9 cellular contexts compared by ENCODE assay signal in the genomic region with DNA sequence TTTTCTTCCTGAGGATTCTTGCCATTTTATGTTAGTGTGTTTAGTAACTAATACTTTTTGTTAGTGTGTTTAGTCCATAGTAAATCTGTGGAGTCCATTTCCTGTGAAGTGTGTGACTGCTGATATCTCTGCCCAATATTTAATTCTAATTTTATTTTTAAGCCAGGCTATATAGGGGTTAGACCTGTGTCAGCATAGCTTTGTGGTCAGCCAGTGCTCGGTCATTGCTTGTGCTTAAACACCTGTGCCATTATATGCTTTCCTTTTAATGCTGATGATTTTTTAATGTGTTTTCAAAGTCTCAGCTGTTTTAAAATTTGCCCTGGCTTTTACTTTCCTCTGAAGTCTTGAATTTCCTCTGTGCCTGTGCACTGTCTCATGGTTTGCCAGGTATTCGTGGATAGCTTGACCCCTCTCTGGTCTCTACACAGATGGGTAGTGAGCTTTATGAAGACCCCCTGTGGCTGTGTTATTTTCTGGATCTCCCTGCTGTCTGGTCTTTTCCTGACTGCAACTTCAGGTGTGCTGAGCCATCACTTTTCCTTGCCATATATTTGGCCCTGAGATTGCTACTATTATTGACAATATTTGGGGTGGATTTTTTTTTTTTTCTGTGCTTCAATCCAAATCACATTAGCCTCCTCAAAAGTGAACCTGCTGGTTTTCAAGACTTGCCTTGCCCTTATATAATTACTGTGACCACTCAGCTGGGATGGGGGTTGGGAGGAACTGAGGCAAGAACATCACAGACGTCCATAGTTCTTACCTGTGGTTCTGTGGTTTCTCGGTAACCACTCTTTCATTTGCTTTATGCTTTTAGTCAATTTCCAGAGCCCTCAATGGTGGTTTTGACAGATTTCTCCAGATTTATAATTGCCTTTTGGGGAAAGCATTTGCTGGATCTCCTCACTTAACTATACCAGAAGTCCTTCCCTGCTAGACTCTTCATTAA. TPM values are rescaled to one million over a fixed set of nuclear protein-coding genes. Genes with fewer than 3 reads are reported as not detected.
DNase-seq lines count a peak whose midpoint lies in the region; ATAC-seq and TF ChIP-seq lines count a peak whose summit lies in the region.
"Had no signal": no experiment of that assay in that cellular context is flagged by ENCODE, and none has a peak within 500 bp of the region (broad histone marks: within the 10 kb centered on the region; RNA-seq: fewer than 3 reads in every experiment).

No MANE protein-coding gene starts in this region.

- H3K4me1 Mint-ChIP-seq in endothelial cell (ENCODE audit: unreplicated experiment) = no peaks in the 10 kb centered on the region

- DNase-seq in nucleus accumbens (lab: John Stamatoyannopoulos, UW) (no peak), endothelial cell (ENCODE audit: low spot score) (no peak), NCI-H2227 treated with DMSO at 0.1 percent for 48 hours (lab: John Stamatoyannopoulos, UW) (no peak)
- DNase-seq: activated T-cell treated with anti-CD3 and anti-CD28 coated beads, Interleukin-2, amount 50 U/mL, for 24 hours; MV-4-11 had no signal

- no peak overlapping the region for H3K4me3 Mint-ChIP-seq in endothelial cell (ENCODE audit: unreplicated experiment)
- H3K4me3 Mint-ChIP-seq: activated T-cell treated with anti-CD3 and anti-CD28 coated beads, Interleukin-2, amount 50 U/mL, for 24 hours had no signal

- H3K4me3 ChIP-seq in mucosa of stomach (ENCODE audit: low read length) = no peak overlapping the region

- peak overlapping the region; percentile 41 for H3K9ac ChIP-seq in mucosa of stomach (ENCODE audit: low read length)

- peaks cover 9% of the 10 kb centered on the region for H3K36me3 Mint-ChIP-seq in endothelial cell (ENCODE audit: low read depth, unreplicated experiment)

- no peaks in the 10 kb centered on the region for H3K9me3 Mint-ChIP-seq in endothelial cell (ENCODE audit: unreplicated experiment)
- H3K9me3 Mint-ChIP-seq: activated T-cell treated with anti-CD3 and anti-CD28 coated beads, Interleukin-2, amount 50 U/mL, for 24 hours had no signal

- H3K36me3 ChIP-seq in mucosa of stomach (ENCODE audit: control insufficient read depth, insufficient read depth, low read length) = no peaks in the 10 kb centered on the region

- no peak for TF ChIP-seq CTCF in endothelial cell (IDR thresholded peaks at IDR 0.05; ENCODE audit: unreplicated experiment)

- no peak overlapping the region for H3K27ac Mint-ChIP-seq in endothelial cell (ENCODE audit: unreplicated experiment)
- H3K27ac Mint-ChIP-seq: activated T-cell treated with anti-CD3 and anti-CD28 coated beads, Interleukin-2, amount 50 U/mL, for 24 hours had no signal

- peaks cover 9% of the 10 kb centered on the region for H3K4me1 ChIP-seq in mucosa of stomach (ENCODE audit: control insufficient read depth, insufficient read depth, low read length)

- peak; percentile 47 for ATAC-seq in GM18870 (IDR thresholded peaks at IDR 0.05; ENCODE audit: unreplicated experiment)
- peak; percentile 90 for ATAC-seq in GM21576 (IDR thresholded peaks at IDR 0.05; ENCODE audit: unreplicated experiment)
- peak; percentile 89 for ATAC-seq in HG03442 (IDR thresholded peaks at IDR 0.05; ENCODE audit: unreplicated experiment)

- H3K27me3 ChIP-seq in mucosa of stomach (ENCODE audit: control insufficient read depth, insufficient read depth, low read length) = no peaks in the 10 kb centered on the region

- no peaks in the 10 kb centered on the region for H3K9me3 ChIP-seq in mucosa of stomach (ENCODE audit: control insufficient read depth, low read length)

- H3K27me3 Mint-ChIP-seq in endothelial cell (ENCODE audit: unreplicated experiment) = no peaks in the 10 kb centered on the region
- H3K27me3 Mint-ChIP-seq: activated T-cell treated with anti-CD3 and anti-CD28 coated beads, Interleukin-2, amount 50 U/mL, for 24 hours had no signal

RNA-seq across cellular contexts. Expression of a gene that starts 59.6 kb away (rescaled TPM):
- total RNA-seq in endothelial cell (ENCODE audit: unreplicated experiment) = 19.9 TPM
